In genomic region chr19:46546194-46546896, GRCh38 we compare ENCODE assay signal across 10 cellular contexts. TPM values are rescaled to one million over a fixed set of nuclear protein-coding genes. Genes with fewer than 3 reads are reported as not detected.
A peak's percentile ranks its signal among the peaks of the same experiment; 100 is the strongest.
DNase-seq lines count a peak whose midpoint lies in the region; ATAC-seq, FAIRE-seq and TF ChIP-seq lines count a peak whose summit lies in the region.
"Had no signal": no experiment of that assay in that cellular context is flagged by ENCODE, and none has a peak within 500 bp of the region (broad histone marks: within the 10 kb centered on the region; RNA-seq: fewer than 3 reads in every experiment).

No MANE protein-coding gene starts in this region.

- peak; percentile 34 for DNase-seq in SIG-M5 treated with dmso at 0.1 percent for 504 hours (lab: John Stamatoyannopoulos, UW; ENCODE audit: unreplicated experiment)
- DNase-seq in SIG-M5 (lab: John Stamatoyannopoulos, UW) = no peak
- peak; percentile 24 for DNase-seq in RPMI7951 (ENCODE audit: low read depth)
- DNase-seq in foreskin fibroblast = peak; percentile 16 to 62
- DNase-seq in pancreas = peak in 5 of 6 donors; percentile 68 to 84 (median 74)
- DNase-seq in T-helper 2 cell treated with Interferon-gamma antibody and Interleukin-4, amounts not matched to agents 5 μg/mL and 100 μg/mL, for 36 hours (ENCODE audit: low spot score) = no peak
- DNase-seq in NCI-H128 (lab: John Stamatoyannopoulos, UW; ENCODE audit: unreplicated experiment) = no peak
- no peak for DNase-seq in germinal center (ENCODE audit: low spot score)

- H3K4me3 ChIP-seq in foreskin fibroblast (ENCODE audit: low read depth in 1 of 2, low read length in 2 of 2) (no peak overlapping the region), pancreas (peak overlapping the region; percentile 23 to 38 (median 31))
- H3K4me3 ChIP-seq: SK-N-MC, tibial nerve had no signal

- H3K27me3 Mint-ChIP-seq in T-helper 2 cell treated with Interferon-gamma antibody and Interleukin-4, amounts not matched to agents 5 μg/mL and 100 μg/mL, for 36 hours (ENCODE audit: low read depth) = peaks cover 5% of the 10 kb centered on the region

- intact Hi-C loops in pancreas (cut with DNase I) = no loop called here

- WGBS in pancreas, 2 donors = 10 to 12% methylated on average over 7 of the region's 7 CpGs

- no peaks in the 10 kb centered on the region for H3K27me3 ChIP-seq in pancreas
- H3K27me3 ChIP-seq: tibial nerve had no signal

- no peaks in the 10 kb centered on the region for H3K36me3 Mint-ChIP-seq in T-helper 2 cell treated with Interferon-gamma antibody and Interleukin-4, amounts not matched to agents 5 μg/mL and 100 μg/mL, for 36 hours (ENCODE audit: low read depth)

- no peak for FAIRE-seq in pancreas (lab: Jason Lieb, UNC)

- no peaks in the 10 kb centered on the region for H3K36me3 ChIP-seq in pancreas
- H3K36me3 ChIP-seq: tibial nerve had no signal

- no peaks in the 10 kb centered on the region for H3K4me1 ChIP-seq in pancreas

- peak; percentile 90 to 97 (median 94) for ATAC-seq in pancreas

- H3K9me3 ChIP-seq in pancreas = no peaks in the 10 kb centered on the region

- H3K27ac Mint-ChIP-seq in T-helper 2 cell treated with Interferon-gamma antibody and Interleukin-4, amounts not matched to agents 5 μg/mL and 100 μg/mL, for 36 hours = no peak overlapping the region

- no peak overlapping the region for H3K4me3 Mint-ChIP-seq in T-helper 2 cell treated with Interferon-gamma antibody and Interleukin-4, amounts not matched to agents 5 μg/mL and 100 μg/mL, for 36 hours

- peak overlapping the region in 2 of 4 donors; percentile 23 to 67 for H3K27ac ChIP-seq in pancreas
- H3K27ac ChIP-seq: SK-N-MC, tibial nerve had no signal

- TF ChIP-seq CTCF in foreskin fibroblast (IDR thresholded peaks at IDR 0.05; ENCODE audit: low read depth, low read length) = no peak
- TF ChIP-seq CTCF in pancreas (IDR thresholded peaks at IDR 0.05) = no peak

- peaks cover 25% of the 10 kb centered on the region for H3K9me3 Mint-ChIP-seq in T-helper 2 cell treated with Interferon-gamma antibody and Interleukin-4, amounts not matched to agents 5 μg/mL and 100 μg/mL, for 36 hours

- H3K4me1 Mint-ChIP-seq in T-helper 2 cell treated with Interferon-gamma antibody and Interleukin-4, amounts not matched to agents 5 μg/mL and 100 μg/mL, for 36 hours (ENCODE audit: low read depth) = peaks cover 6% of the 10 kb centered on the region

RNA-seq across cellular contexts. Expression of gene PNMA8B, which starts 50.7 kb away (rescaled TPM):
- not detected in 2 replicates for total RNA-seq in RPMI7951 (2014; rRNA removed; shearing (Covaris generic))
- total RNA-seq in pancreas = 1 to 10 TPM in 2 of 6 donors, under 1 TPM in 4; 0.47 to 1.4 (median 0.68) TPM
- 1 to 10 TPM; 1.1 to 1.2 TPM for polyA plus RNA-seq in pancreas

RNA-seq across cellular contexts. Expression of gene CALM3, which starts 54.8 kb away (rescaled TPM):
- 173 and 174 TPM in 2 replicates for total RNA-seq in RPMI7951 (2014; rRNA removed; shearing (Covaris generic))
- total RNA-seq in pancreas = 100 to 1,000 TPM in 1 of 6 donors, 10 to 100 TPM in 5; 59.6 to 127 (median 83.3) TPM
- polyA plus RNA-seq in pancreas = 10 to 100 TPM; 86.6 to 95.5 TPM

Comparison
In these comparisons a context has a peak if more than half of its experiments do, and no peak if none do; other contexts are left out.
1. DNase-seq: peak in SIG-M5 treated with dmso at 0.1 percent for 504 hours (single experiment), RPMI7951 (single experiment), foreskin fibroblast (2 of 2) and pancreas (5 of 6); none in SIG-M5 (single experiment), T-helper 2 cell treated with Interferon-gamma antibody and Interleukin-4, amounts not matched to agents 5 μg/mL and 100 μg/mL, for 36 hours (single experiment), NCI-H128 (single experiment) and germinal center (single experiment).
2. H3K4me3 ChIP-seq: peak in pancreas (4 of 4); none in foreskin fibroblast (0 of 2).